9 cellular contexts compared by ENCODE assay signal in the genomic region with DNA sequence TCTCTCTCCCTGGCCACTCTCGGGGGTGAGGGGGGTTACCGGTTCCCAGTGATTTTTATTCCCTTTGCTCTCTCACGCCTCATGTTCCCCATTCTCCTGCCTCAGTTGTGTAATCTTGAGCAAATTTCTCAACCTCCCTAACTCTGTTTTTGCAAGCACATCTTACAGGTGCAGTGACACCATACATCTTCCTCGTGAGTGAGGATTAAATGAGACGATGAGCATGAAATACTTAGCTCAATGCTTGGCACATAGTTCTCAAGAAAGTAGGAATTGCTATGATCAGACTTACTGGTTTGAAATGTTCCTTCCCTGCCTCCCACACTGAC. TPM values are rescaled to one million over a fixed set of nuclear protein-coding genes. Genes with fewer than 3 reads are reported as not detected.
A peak's percentile ranks its signal among the peaks of the same experiment; 100 is the strongest.
DNase-seq lines count a peak whose midpoint lies in the region; ATAC-seq, FAIRE-seq and TF ChIP-seq lines count a peak whose summit lies in the region.
"Had no signal": no experiment of that assay in that cellular context is flagged by ENCODE, and none has a peak within 500 bp of the region (broad histone marks: within the 10 kb centered on the region; RNA-seq: fewer than 3 reads in every experiment).

No MANE protein-coding gene starts in this region.

- intact Hi-C loops in GM12878 (cut with micrococcal nuclease; ENCODE audit: unreplicated experiment) = no loop called here

- CTCF ChIA-PET in GM12878 (lab: Yijun Ruan, JAX) = interaction anchor here (0.7 to 1.6 kb wide), 2 partner anchors 32 to 273 kb away, joined by 3 read pairs; no protein-coding TSS in a partner anchor

- no peaks in the 10 kb centered on the region for H3K36me3 ChIP-seq in GM12878 (ENCODE audit: control insufficient read depth in 2 of 2, insufficient read depth in 2 of 2, low read length in 1 of 2)

- TF ChIP-seq CTCF in GM12878 (IDR thresholded peaks at IDR 0.05 in 2 of 3, conservative IDR thresholded peaks at IDR 0.05 in 1 of 3; ENCODE audit: control insufficient read depth in 2 of 3, extremely low read depth in 1 of 3, insufficient read depth in 1 of 3, low read depth in 3 of 3, low read length in 3 of 3) = no peak

- peak overlapping the region; percentile 26; the same call in 1 of the 2 replicates for H2AFZ ChIP-seq in GM12878 (ENCODE audit: control insufficient read depth, low read depth, low read length)

- H3K9ac ChIP-seq in GM12878 (ENCODE audit: control insufficient read depth, insufficient read depth, low read length) = no peak overlapping the region

- H3K27ac Mint-ChIP-seq in stimulated activated naive CD8-positive, alpha-beta T cell treated with anti-CD3 and anti-CD28 coated beads, Interleukin-15, Interleukin-2, amounts not matched to agents 100 ng/mL and 50 ng/mL, for 24 hours = peak overlapping the region; percentile 88
- H3K27ac Mint-ChIP-seq in natural killer cell treated with Interleukin-12 subunit alpha and Interleukin-12 subunit beta and Interleukin-15 and Interleukin-18, amount 100 ng/mL, for 72 hours = peak overlapping the region; percentile 99

- WGBS in GM12878 (ENCODE audit: insufficient coverage, insufficient replicate concordance, low lambda C conversion rate, missing lambda C conversion rate) = 19% methylated on average over 5 of the region's 5 CpGs

- no peaks in the 10 kb centered on the region for H3K27me3 Mint-ChIP-seq in stimulated activated naive CD8-positive, alpha-beta T cell treated with anti-CD3 and anti-CD28 coated beads, Interleukin-15, Interleukin-2, amounts not matched to agents 100 ng/mL and 50 ng/mL, for 24 hours
- H3K27me3 Mint-ChIP-seq in natural killer cell treated with Interleukin-12 subunit alpha and Interleukin-12 subunit beta and Interleukin-15 and Interleukin-18, amount 100 ng/mL, for 72 hours = no peaks in the 10 kb centered on the region

- H3K27me3 ChIP-seq in GM12878 (replicated peaks in 1 of 2; ENCODE audit: control insufficient read depth in 2 of 2, insufficient read depth in 2 of 2, low read length in 1 of 2) = peaks cover 5 to 8% of the 10 kb centered on the region in 2 experiments; a peak in 3 of 4 replicates

- RAD21 ChIA-PET in GM12878 (lab: Charles Lee; ENCODE audit: unreplicated experiment) = interaction anchor here (1.0 kb wide), 1 partner anchor 39 kb away, joined by 3 read pairs; no protein-coding TSS in a partner anchor

- H3K4me3 ChIP-seq in GM12878 = no peak overlapping the region

- no peak for ATAC-seq in stimulated activated naive CD8-positive, alpha-beta T cell treated with anti-CD3 and anti-CD28 coated beads, Interleukin-15, Interleukin-2, amounts not matched to agents 100 U/mL and 50 U/mL, for 24 hours
- ATAC-seq in GM12878 = no peak
- ATAC-seq in natural killer cell treated with Interleukin-12 subunit alpha and Interleukin-12 subunit beta and Interleukin-15 and Interleukin-18, amount 100 ng/mL, for 72 hours = no peak
- ATAC-seq in HG02763 (IDR thresholded peaks at IDR 0.05; ENCODE audit: unreplicated experiment) = no peak

- SMC1A ChIA-PET in GM12878 (lab: Charles Lee; ENCODE audit: uncharacterized antibody, unreplicated experiment) = interaction anchor here (1.0 to 1.4 kb wide), 3 partner anchors 15 to 20 kb away, joined by 3 to 7 read pairs (median 3); a partner anchor contains a TSS

- H4K20me1 ChIP-seq in GM12878 (ENCODE audit: control insufficient read depth, insufficient read depth) = no peaks in the 10 kb centered on the region

- no TSS peak for BruUV-seq in GM12878 (replicated peaks; lab: Mats Ljungman, UMichigan)

- H3K4me3 Mint-ChIP-seq in stimulated activated naive CD8-positive, alpha-beta T cell treated with anti-CD3 and anti-CD28 coated beads, Interleukin-15, Interleukin-2, amounts not matched to agents 100 ng/mL and 50 ng/mL, for 24 hours = peak overlapping the region; percentile 73
- H3K4me3 Mint-ChIP-seq in natural killer cell treated with Interleukin-12 subunit alpha and Interleukin-12 subunit beta and Interleukin-15 and Interleukin-18, amount 100 ng/mL, for 72 hours = peak overlapping the region; percentile 89

- no peak for TF ChIP-seq RAD21 in GM12878 (IDR thresholded peaks at IDR 0.05; ENCODE audit: insufficient read depth, low read depth, low read length)

- no peak for FAIRE-seq in GM12878 (lab: Jason Lieb, UNC)

- H3K4me1 Mint-ChIP-seq in stimulated activated naive CD8-positive, alpha-beta T cell treated with anti-CD3 and anti-CD28 coated beads, Interleukin-15, Interleukin-2, amounts not matched to agents 100 ng/mL and 50 ng/mL, for 24 hours (ENCODE audit: low read depth) = peaks cover 50% of the 10 kb centered on the region
- H3K4me1 Mint-ChIP-seq in natural killer cell treated with Interleukin-12 subunit alpha and Interleukin-12 subunit beta and Interleukin-15 and Interleukin-18, amount 100 ng/mL, for 72 hours (ENCODE audit: low read depth in 2 of 2) = peaks cover 54 to 55% of the 10 kb centered on the region in 2 donors

- DNase-seq in stimulated activated naive CD8-positive, alpha-beta T cell treated with anti-CD3 and anti-CD28 coated beads, Interleukin-15, Interleukin-2, amounts not matched to agents 100 U/mL and 50 U/mL, for 24 hours = no peak
- DNase-seq in GM12878 (ENCODE audit: low read depth, low spot score) (no peak), NCI-H774 (lab: John Stamatoyannopoulos, UW) (no peak), HuH-7 (ENCODE audit: low spot score) (no peak), Ammon's horn (ENCODE audit: low spot score) (no peak)
- DNase-seq in natural killer cell treated with Interleukin-12 subunit alpha and Interleukin-12 subunit beta and Interleukin-15 and Interleukin-18, amount 100 ng/mL, for 72 hours (ENCODE audit: low spot score) = no peak
- DNase-seq: SW 1271 had no signal

- H3K79me2 ChIP-seq in GM12878 (ENCODE audit: control insufficient read depth, insufficient read depth, low read length) = no peaks in the 10 kb centered on the region

- in situ Hi-C loops in GM12878 (cut with MboI) = no loop called here

- H3K36me3 Mint-ChIP-seq in stimulated activated naive CD8-positive, alpha-beta T cell treated with anti-CD3 and anti-CD28 coated beads, Interleukin-15, Interleukin-2, amounts not matched to agents 100 ng/mL and 50 ng/mL, for 24 hours (ENCODE audit: low read depth) = peaks cover 34% of the 10 kb centered on the region
- H3K36me3 Mint-ChIP-seq in natural killer cell treated with Interleukin-12 subunit alpha and Interleukin-12 subunit beta and Interleukin-15 and Interleukin-18, amount 100 ng/mL, for 72 hours = peaks cover 15% of the 10 kb centered on the region

- no peaks in the 10 kb centered on the region for H3K9me3 ChIP-seq in GM12878 (replicated peaks; ENCODE audit: control insufficient read depth, insufficient read depth, low read length)

- POLR2A ChIA-PET in GM12878 (lab: Charles Lee) = interaction anchor here (0.5 to 1.3 kb wide), 4 partner anchors 19 to 227 kb away, joined by 3 to 5 read pairs (median 4); a partner anchor contains a TSS

- no peaks in the 10 kb centered on the region for H3K9me3 Mint-ChIP-seq in stimulated activated naive CD8-positive, alpha-beta T cell treated with anti-CD3 and anti-CD28 coated beads, Interleukin-15, Interleukin-2, amounts not matched to agents 100 ng/mL and 50 ng/mL, for 24 hours
- no peaks in the 10 kb centered on the region for H3K9me3 Mint-ChIP-seq in natural killer cell treated with Interleukin-12 subunit alpha and Interleukin-12 subunit beta and Interleukin-15 and Interleukin-18, amount 100 ng/mL, for 72 hours

- peaks cover 5% of the 10 kb centered on the region; the same call in 1 of the 2 replicates for H3K4me1 ChIP-seq in GM12878 (ENCODE audit: control insufficient read depth, insufficient read depth, low read length)

- no peak for TF ChIP-seq EP300 in GM12878 (IDR thresholded peaks at IDR 0.05; ENCODE audit: borderline replicate concordance in 1 of 2, control insufficient read depth in 1 of 2, low read depth in 2 of 2, low read length in 2 of 2)

- H3K4me2 ChIP-seq in GM12878 (ENCODE audit: control insufficient read depth, insufficient read depth) = no peak overlapping the region

- TF ChIP-seq POLR2A in GM12878 (IDR thresholded peaks at IDR 0.05; ENCODE audit: low read depth, low read length) = no peak

- H3K27ac ChIP-seq in GM12878 (ENCODE audit: control insufficient read depth, insufficient read depth) = no peak overlapping the region

RNA-seq across cellular contexts. Expression of a gene that starts 2.0 kb away (rescaled TPM):
- 22.8 and 24.3 TPM in 2 replicates for total RNA-seq in GM12878 (2013; cell fraction: nucleolus; rRNA removed)
- total RNA-seq in GM12878 (2014; rRNA removed) (4.0 and 4.4 TPM in 2 replicates), GM12878 (2014; rRNA removed; fragmentation: Illumina TruSeq; extraction: Trizol) (5.9 and 7.0 TPM in 2 replicates), GM12878 (2021) (5.6 and 7.6 TPM in 2 replicates)
- polyA plus RNA-seq in GM12878 (2011; ENCODE audit: low read depth) = 0.33 TPM
- polyA plus RNA-seq in GM12878 (2011; rRNA removed) (24.7 and 25.6 TPM in 2 replicates), GM12878 (2014; fragmentation: Illumina TruSeq; extraction: Trizol) (5.4 and 5.7 TPM in 2 replicates), GM12878 (2014; fragmentation: Nextera tagmentation; extraction: Ambion mirVana) (1 to 10 TPM; 7.5 to 9.2 TPM), GM12878 (2014; rRNA removed) (4.0 and 5.9 TPM in 2 replicates), GM12878 (2016; fragmentation: Nextera tagmentation; extraction: Ambion mirVana) (1 to 10 TPM; 2.0 to 2.2 TPM)
- polyA plus RNA-seq in GM12878 (2011; cell fraction: cytosol; rRNA removed) = 17.5 and 21.8 TPM in 2 replicates
- 7.0 and 7.8 TPM in 2 replicates for polyA plus RNA-seq in GM12878 (2011; cell fraction: nucleus; rRNA removed)
- 1.1 and 1.2 TPM in 2 replicates for polyA plus RNA-seq in GM12878 (2012)
- polyA minus RNA-seq in GM12878 (2011; rRNA and poly(A)+ RNA removed) = 36.5 and 45.8 TPM in 2 replicates
- 9.9 and 10.0 TPM in 2 replicates for polyA minus RNA-seq in GM12878 (2011; cell fraction: cytosol; rRNA and poly(A)+ RNA removed)
- 4.0 and 6.0 TPM in 2 replicates for polyA minus RNA-seq in GM12878 (2011; cell fraction: nucleus; rRNA and poly(A)+ RNA removed)
- total RNA-seq in natural killer cell treated with Interleukin-12 subunit alpha and Interleukin-12 subunit beta and Interleukin-15 and Interleukin-18, amount 100 ng/mL, for 72 hours = 100 to 1,000 TPM; 126 to 462 TPM

RNA-seq across cellular contexts. Expression of a gene that starts 18.8 kb away (rescaled TPM):
- 40.2 and 45.4 TPM in 2 replicates for total RNA-seq in GM12878 (2013; cell fraction: nucleolus; rRNA removed)
- total RNA-seq in GM12878 (2014; rRNA removed) (267 and 294 TPM in 2 replicates), GM12878 (2014; rRNA removed; fragmentation: Illumina TruSeq; extraction: Trizol) (293 and 296 TPM in 2 replicates), GM12878 (2021) (405 and 406 TPM in 2 replicates)
- polyA plus RNA-seq in GM12878 (2011; ENCODE audit: low read depth) = 273 TPM
- polyA plus RNA-seq in GM12878 (2011; rRNA removed) (523 and 619 TPM in 2 replicates), GM12878 (2014; fragmentation: Illumina TruSeq; extraction: Trizol) (391 and 465 TPM in 2 replicates), GM12878 (2014; fragmentation: Nextera tagmentation; extraction: Ambion mirVana) (1,000 to 10,000 TPM in 1 of 2 experiments, 100 to 1,000 TPM in 1; 948 to 1,056 TPM), GM12878 (2014; rRNA removed) (416 and 466 TPM in 2 replicates), GM12878 (2016; fragmentation: Nextera tagmentation; extraction: Ambion mirVana) (100 to 1,000 TPM; 717 to 720 TPM)
- polyA plus RNA-seq in GM12878 (2011; cell fraction: cytosol; rRNA removed) = 271 and 290 TPM in 2 replicates
- polyA plus RNA-seq in GM12878 (2011; cell fraction: nucleus; rRNA removed) = 199 and 211 TPM in 2 replicates
- 355 and 386 TPM in 2 replicates for polyA plus RNA-seq in GM12878 (2012)
- polyA minus RNA-seq in GM12878 (2011; rRNA and poly(A)+ RNA removed) = 130 and 135 TPM in 2 replicates
- polyA minus RNA-seq in GM12878 (2011; cell fraction: cytosol; rRNA and poly(A)+ RNA removed) = 54.5 and 67.0 TPM in 2 replicates
- 26.0 and 41.7 TPM in 2 replicates for polyA minus RNA-seq in GM12878 (2011; cell fraction: nucleus; rRNA and poly(A)+ RNA removed)
- total RNA-seq in natural killer cell treated with Interleukin-12 subunit alpha and Interleukin-12 subunit beta and Interleukin-15 and Interleukin-18, amount 100 ng/mL, for 72 hours = 100 to 1,000 TPM; 417 to 446 TPM

Comparison
In these comparisons a context has a peak if more than half of its experiments do, and no peak if none do; other contexts are left out.
1. RNA of a gene that starts 2.0 kb away (total RNA-seq): 126 to 462 TPM in natural killer cell treated with Interleukin-12 subunit alpha and Interleukin-12 subunit beta and Interleukin-15 and Interleukin-18, amount 100 ng/mL, for 72 hours; 4.0 to 24.3 TPM in GM12878; every median in the first group is over 4 times any median in the second.